ENCODE assay signal across 8 cellular contexts in genomic region chr7:106462365-106462859, GRCh38.
DNase-seq lines count a peak whose midpoint lies in the region; ATAC-seq and TF ChIP-seq lines count a peak whose summit lies in the region.

No MANE protein-coding gene starts in this region.

- TF ChIP-seq RAD21 in liver (IDR thresholded peaks at IDR 0.05), result peak; percentile 89 to 92

- H3K27me3 ChIP-seq in liver (ENCODE audit: control insufficient read depth in 4 of 4, insufficient read depth in 4 of 4, low read length in 3 of 4), result no peaks in the 10 kb centered on the region
- H3K27me3 ChIP-seq in vagina, result no peaks in the 10 kb centered on the region

- WGBS in liver, result 22% methylated on average over 4 of the region's 4 CpGs

- DNase-seq in CD1c-positive myeloid dendritic cell (ENCODE audit: extremely low spot score), result peak; percentile 68
- DNase-seq in NCI-H460 (ENCODE audit: extremely low read depth, low read depth), result peak; percentile 74
- peak; percentile 75 to 77 for DNase-seq in cardiac fibroblast (ENCODE audit: low read depth in 2 of 2)
- DNase-seq in vagina (ENCODE audit: extremely low spot score in 2 of 2), result no peak
- DNase-seq in OCI-M2 (lab: John Stamatoyannopoulos, UW; ENCODE audit: unreplicated experiment), result no peak

- peak overlapping the region in 1 of 2 donors; percentile 57 for H3K9ac ChIP-seq in liver (ENCODE audit: low read depth in 1 of 2, low read length in 2 of 2)

- H3K27ac ChIP-seq in liver (ENCODE audit: low read depth in 1 of 2, low read length in 2 of 2) (peak overlapping the region; percentile 10 to 35), vagina (no peak overlapping the region)

- intact Hi-C loops in vagina (cut with DNase I), result loop anchor here (2.0 kb wide), 1 partner anchor 286 kb away; no protein-coding TSS in a partner anchor

- peaks cover 4 to 24% (median 11%) of the 10 kb centered on the region in 4 donors for H3K4me1 ChIP-seq in liver (ENCODE audit: control insufficient read depth in 4 of 4, insufficient read depth in 4 of 4, low read length in 3 of 4)
- no peaks in the 10 kb centered on the region for H3K4me1 ChIP-seq in vagina

- H3K4me3 ChIP-seq in cardiac fibroblast (replicated peaks in 1 of 2; ENCODE audit: low read depth in 2 of 2, low read length in 2 of 2) (no peak overlapping the region), liver (ENCODE audit: low read depth in 1 of 3, low read length in 3 of 3) (no peak overlapping the region), vagina (no peak overlapping the region)

- no peaks in the 10 kb centered on the region for H3K36me3 ChIP-seq in liver (ENCODE audit: control insufficient read depth in 4 of 4, insufficient read depth in 3 of 4, low read depth in 1 of 4, low read length in 3 of 4)
- H3K36me3 ChIP-seq in vagina, result no peaks in the 10 kb centered on the region

- TF ChIP-seq CTCF in cardiac fibroblast (IDR thresholded peaks at IDR 0.05; ENCODE audit: low read depth, low read length), result peak; percentile 34
- peak; percentile 65 for TF ChIP-seq CTCF in liver (IDR thresholded peaks at IDR 0.05; ENCODE audit: low read depth, low read length, missing input control)
- TF ChIP-seq CTCF in vagina (IDR thresholded peaks at IDR 0.05), result peak; percentile 50 to 73 (median 71)

- ATAC-seq in GM21381 (IDR thresholded peaks at IDR 0.05; ENCODE audit: unreplicated experiment), result peak; percentile 38
- ATAC-seq in HG02885 (IDR thresholded peaks at IDR 0.05; ENCODE audit: poor library complexity, unreplicated experiment), result no peak

- TF ChIP-seq POLR2A in vagina (IDR thresholded peaks at IDR 0.05), result no peak

- H3K9me3 ChIP-seq in liver (ENCODE audit: control insufficient read depth in 4 of 4, low read length in 3 of 4) (no peaks in the 10 kb centered on the region), vagina (no peaks in the 10 kb centered on the region)

TF ChIP-seq in liver, 16 proteins besides CTCF, POLR2A, EP300 and RAD21:
- TF ChIP-seq YY1 (IDR thresholded peaks at IDR 0.05) (peak; percentile 12), RXRA (IDR thresholded peaks at IDR 0.05) (no peak), SP1 (IDR thresholded peaks at IDR 0.05) (peak; percentile 18)

Comparison
In these comparisons a context has a peak if more than half of its experiments do, and no peak if none do; other contexts are left out.
1. DNase-seq: peak in CD1c-positive myeloid dendritic cell (single experiment), NCI-H460 (single experiment) and cardiac fibroblast (2 of 2); none in vagina (0 of 2) and OCI-M2 (single experiment).
2. Peak in every context shown above with its lines, with median percentiles within 50 percentile points of each other: CTCF ChIP-seq.